29 cellular contexts compared by ENCODE assay signal in the genomic region with DNA sequence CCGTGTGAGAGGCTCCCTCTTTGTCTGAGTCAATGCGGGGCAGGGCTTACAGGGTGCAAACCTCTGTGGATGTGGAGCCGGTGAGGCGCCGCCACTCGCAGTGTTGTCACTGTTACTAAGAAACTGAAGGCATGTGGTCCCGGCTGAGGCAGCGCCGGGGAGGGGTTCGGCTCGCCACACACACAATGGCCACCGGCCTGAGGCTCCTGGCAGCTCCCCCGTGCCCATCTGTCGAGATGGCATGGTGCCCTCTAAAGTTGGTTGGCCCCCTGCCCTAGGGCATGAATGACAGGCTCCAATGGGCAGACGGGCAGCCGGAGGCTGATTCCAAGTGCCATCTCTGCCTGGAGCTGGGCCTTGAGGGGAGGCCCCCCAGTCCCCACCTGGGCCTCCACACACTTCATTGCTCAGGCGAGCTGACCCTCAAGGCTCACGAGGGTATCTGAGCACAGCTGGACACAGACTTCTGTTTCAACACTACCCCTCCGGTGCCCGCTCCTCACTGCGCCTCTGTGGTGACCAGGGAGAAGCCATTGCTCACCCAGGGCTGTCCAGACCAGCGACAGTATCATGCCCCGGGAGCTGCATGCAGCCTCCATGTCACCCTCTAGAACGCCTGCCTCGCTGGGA.
A peak's percentile ranks its signal among the peaks of the same experiment; 100 is the strongest.
DNase-seq lines count a peak whose midpoint lies in the region; ATAC-seq lines count a peak whose summit lies in the region.
"Had no signal": no experiment of that assay in that cellular context is flagged by ENCODE, and none has a peak within 500 bp of the region (broad histone marks: within the 10 kb centered on the region; RNA-seq: fewer than 3 reads in every experiment).

No MANE protein-coding gene starts in this region.

- intact Hi-C loops in head of caudate nucleus (cut with DNase I) (no loop called here), posterior cingulate gyrus (cut with DNase I) (no loop called here)
- intact Hi-C loops in naive thymus-derived CD4-positive, alpha-beta T cell (cut with micrococcal nuclease) = no loop called here

- H3K27ac Mint-ChIP-seq in naive thymus-derived CD4-positive, alpha-beta T cell = no peak overlapping the region
- no peak overlapping the region for H3K27ac Mint-ChIP-seq in effector memory CD8-positive, alpha-beta T cell
- H3K27ac Mint-ChIP-seq: activated naive CD8-positive, alpha-beta T cell treated with anti-CD3 and anti-CD28 coated beads, Interleukin-2, amount 10 ng/mL, durations not matched to agents 7 days and 5 days; CD8-positive, alpha-beta T cell; natural killer cell; stimulated activated naive B cell treated with anti-CD40 and anti-IgM and Interleukin-4, amounts not matched to agents 10 μg/mL and 1 μg/mL and 100 μg/mL, for 72 hours; T-helper 2 cell treated with Interferon-gamma antibody and Interleukin-4, amounts not matched to agents 5 μg/mL and 100 μg/mL, for 36 hours had no signal

- H3K36me3 Mint-ChIP-seq in naive thymus-derived CD4-positive, alpha-beta T cell = no peaks in the 10 kb centered on the region
- H3K36me3 Mint-ChIP-seq in effector memory CD8-positive, alpha-beta T cell (ENCODE audit: insufficient read depth) = no peaks in the 10 kb centered on the region
- H3K36me3 Mint-ChIP-seq: activated naive CD8-positive, alpha-beta T cell treated with anti-CD3 and anti-CD28 coated beads, Interleukin-2, amount 10 ng/mL, durations not matched to agents 7 days and 5 days; CD8-positive, alpha-beta T cell; natural killer cell; stimulated activated naive B cell treated with anti-CD40 and anti-IgM and Interleukin-4, amounts not matched to agents 10 μg/mL and 1 μg/mL and 100 μg/mL, for 72 hours had no signal

- no peaks in the 10 kb centered on the region for H3K27me3 Mint-ChIP-seq in naive thymus-derived CD4-positive, alpha-beta T cell
- H3K27me3 Mint-ChIP-seq in effector memory CD8-positive, alpha-beta T cell = no peaks in the 10 kb centered on the region
- H3K27me3 Mint-ChIP-seq: activated naive CD8-positive, alpha-beta T cell treated with anti-CD3 and anti-CD28 coated beads, Interleukin-2, amount 10 ng/mL, durations not matched to agents 7 days and 5 days had no signal

- H3K27ac ChIP-seq in naive thymus-derived CD4-positive, alpha-beta T cell (ENCODE audit: low read depth, low read length) = no peak overlapping the region
- H3K27ac ChIP-seq: gastroesophageal sphincter, left ventricle myocardium inferior, ovary, PC-9, suprapubic skin had no signal

- H3K9me3 Mint-ChIP-seq in naive thymus-derived CD4-positive, alpha-beta T cell = peaks cover 0 to 4% (median 0%) of the 10 kb centered on the region in 11 donors
- H3K9me3 Mint-ChIP-seq in effector memory CD8-positive, alpha-beta T cell = no peaks in the 10 kb centered on the region
- H3K9me3 Mint-ChIP-seq: activated naive CD8-positive, alpha-beta T cell treated with anti-CD3 and anti-CD28 coated beads, Interleukin-2, amount 10 ng/mL, durations not matched to agents 7 days and 5 days; CD8-positive, alpha-beta T cell; H9; T-helper 2 cell treated with Interferon-gamma antibody and Interleukin-4, amounts not matched to agents 5 μg/mL and 100 μg/mL, for 36 hours had no signal

- H3K4me3 Mint-ChIP-seq in naive thymus-derived CD4-positive, alpha-beta T cell = no peak overlapping the region
- H3K4me3 Mint-ChIP-seq in effector memory CD8-positive, alpha-beta T cell = no peak overlapping the region
- H3K4me3 Mint-ChIP-seq: activated naive CD8-positive, alpha-beta T cell treated with anti-CD3 and anti-CD28 coated beads, Interleukin-2, amount 10 ng/mL, durations not matched to agents 7 days and 5 days; CD8-positive, alpha-beta T cell; H9; natural killer cell; stimulated activated naive B cell treated with anti-CD40 and anti-IgM and Interleukin-4, amounts not matched to agents 10 μg/mL and 1 μg/mL and 100 μg/mL, for 72 hours; T-helper 2 cell treated with Interferon-gamma antibody and Interleukin-4, amounts not matched to agents 5 μg/mL and 100 μg/mL, for 36 hours had no signal

- no peaks in the 10 kb centered on the region for H3K4me1 ChIP-seq in naive thymus-derived CD4-positive, alpha-beta T cell (ENCODE audit: control insufficient read depth in 2 of 2, insufficient read depth in 2 of 2, low read length in 2 of 2)
- H3K4me1 ChIP-seq: gastroesophageal sphincter, left ventricle myocardium inferior had no signal

- H3K4me3 ChIP-seq in naive thymus-derived CD4-positive, alpha-beta T cell (ENCODE audit: low read length) = no peak overlapping the region
- H3K4me3 ChIP-seq: gastroesophageal sphincter, left ventricle myocardium inferior, ovary, PC-9, suprapubic skin had no signal

- no peaks in the 10 kb centered on the region for H3K36me3 ChIP-seq in naive thymus-derived CD4-positive, alpha-beta T cell (ENCODE audit: control insufficient read depth in 2 of 3, insufficient read depth in 3 of 3, low read length in 3 of 3)
- H3K36me3 ChIP-seq: gastroesophageal sphincter, left ventricle myocardium inferior, ovary, suprapubic skin had no signal

- no peak for ATAC-seq in naive thymus-derived CD4-positive, alpha-beta T cell
- no peak for ATAC-seq in effector memory CD8-positive, alpha-beta T cell (replicated peaks)
- no peak for ATAC-seq in HG03097 (IDR thresholded peaks at IDR 0.05; ENCODE audit: low FRiP score, unreplicated experiment)
- ATAC-seq: CD8-positive, alpha-beta T cell; gastroesophageal sphincter; natural killer cell; right cardiac atrium; stimulated activated naive B cell treated with anti-CD40 and anti-IgM and Interleukin-4, amounts not matched to agents 10 μg/mL and 1 μg/mL and 100 μg/mL, for 72 hours had no signal

- POLR2A ChIA-PET in naive thymus-derived CD4-positive, alpha-beta T cell (lab: Charles Lee) = no interaction called here

- DNase-seq in Ammon's horn (ENCODE audit: low spot score) = peak; percentile 57
- DNase-seq in NCI-H446 (lab: John Stamatoyannopoulos, UW) = peak; percentile 40 to 89
- peak in 27 of 42 donors; percentile 12 to 66 (median 43) for DNase-seq in head of caudate nucleus
- DNase-seq in posterior cingulate gyrus = peak in 6 of 10 donors; percentile 24 to 87 (median 63)
- DNase-seq in naive thymus-derived CD4-positive, alpha-beta T cell = no peak
- DNase-seq in LoVo (ENCODE audit: low spot score) = no peak
- no peak for DNase-seq in effector memory CD8-positive, alpha-beta T cell
- DNase-seq: activated CD4-positive, alpha-beta T cell treated with anti-CD3 and anti-CD28 coated beads for 4 hours; activated naive CD8-positive, alpha-beta T cell treated with anti-CD3 and anti-CD28 coated beads, Interleukin-2, amount 10 ng/mL, durations not matched to agents 7 days and 5 days; activated T-cell treated with anti-CD3 and anti-CD28 coated beads for 4 hours; CD8-positive, alpha-beta T cell; central memory CD4-positive, alpha-beta T cell; DMS53; GF-D8; H9; KG1; left ventricle myocardium inferior; natural killer cell; NCI-H1436 treated with DMSO at 0.1 percent for 48 hours; NK-92 treated with Interleukin-12 subunit alpha and Interleukin-12 subunit beta, amount 100 ng/mL, for 24 hours; ovary; PC-9; Right ventricle myocardium superior; stimulated activated naive B cell treated with anti-CD40 and anti-IgM and Interleukin-4, amounts not matched to agents 10 μg/mL and 1 μg/mL and 100 μg/mL, for 72 hours had no signal

- H3K4me1 Mint-ChIP-seq in naive thymus-derived CD4-positive, alpha-beta T cell = no peaks in the 10 kb centered on the region
- no peaks in the 10 kb centered on the region for H3K4me1 Mint-ChIP-seq in effector memory CD8-positive, alpha-beta T cell (ENCODE audit: low read depth in 2 of 2)
- H3K4me1 Mint-ChIP-seq: activated naive CD8-positive, alpha-beta T cell treated with anti-CD3 and anti-CD28 coated beads, Interleukin-2, amount 10 ng/mL, durations not matched to agents 7 days and 5 days; H9; natural killer cell; stimulated activated naive B cell treated with anti-CD40 and anti-IgM and Interleukin-4, amounts not matched to agents 10 μg/mL and 1 μg/mL and 100 μg/mL, for 72 hours had no signal

- CTCF ChIA-PET in naive thymus-derived CD4-positive, alpha-beta T cell (lab: Charles Lee) = no interaction called here

- H3K27me3 ChIP-seq in naive thymus-derived CD4-positive, alpha-beta T cell (ENCODE audit: control insufficient read depth in 2 of 2, insufficient read depth in 2 of 2, low read length in 2 of 2) = no peaks in the 10 kb centered on the region
- H3K27me3 ChIP-seq: gastroesophageal sphincter, ovary, suprapubic skin had no signal

- H3K9me3 ChIP-seq in naive thymus-derived CD4-positive, alpha-beta T cell (ENCODE audit: control insufficient read depth in 2 of 3, low read length in 3 of 3) = no peaks in the 10 kb centered on the region
- H3K9me3 ChIP-seq: gastroesophageal sphincter, left ventricle myocardium inferior, ovary, suprapubic skin had no signal

Comparison
In these comparisons a context has a peak if more than half of its experiments do, and no peak if none do; other contexts are left out.
1. DNase-seq: peak in Ammon's horn (single experiment), NCI-H446 (2 of 2), head of caudate nucleus (27 of 42) and posterior cingulate gyrus (6 of 10); none in naive thymus-derived CD4-positive, alpha-beta T cell (0 of 9), LoVo (single experiment) and effector memory CD8-positive, alpha-beta T cell (0 of 3).